8 cellular contexts compared by ENCODE assay signal in the genomic region with DNA sequence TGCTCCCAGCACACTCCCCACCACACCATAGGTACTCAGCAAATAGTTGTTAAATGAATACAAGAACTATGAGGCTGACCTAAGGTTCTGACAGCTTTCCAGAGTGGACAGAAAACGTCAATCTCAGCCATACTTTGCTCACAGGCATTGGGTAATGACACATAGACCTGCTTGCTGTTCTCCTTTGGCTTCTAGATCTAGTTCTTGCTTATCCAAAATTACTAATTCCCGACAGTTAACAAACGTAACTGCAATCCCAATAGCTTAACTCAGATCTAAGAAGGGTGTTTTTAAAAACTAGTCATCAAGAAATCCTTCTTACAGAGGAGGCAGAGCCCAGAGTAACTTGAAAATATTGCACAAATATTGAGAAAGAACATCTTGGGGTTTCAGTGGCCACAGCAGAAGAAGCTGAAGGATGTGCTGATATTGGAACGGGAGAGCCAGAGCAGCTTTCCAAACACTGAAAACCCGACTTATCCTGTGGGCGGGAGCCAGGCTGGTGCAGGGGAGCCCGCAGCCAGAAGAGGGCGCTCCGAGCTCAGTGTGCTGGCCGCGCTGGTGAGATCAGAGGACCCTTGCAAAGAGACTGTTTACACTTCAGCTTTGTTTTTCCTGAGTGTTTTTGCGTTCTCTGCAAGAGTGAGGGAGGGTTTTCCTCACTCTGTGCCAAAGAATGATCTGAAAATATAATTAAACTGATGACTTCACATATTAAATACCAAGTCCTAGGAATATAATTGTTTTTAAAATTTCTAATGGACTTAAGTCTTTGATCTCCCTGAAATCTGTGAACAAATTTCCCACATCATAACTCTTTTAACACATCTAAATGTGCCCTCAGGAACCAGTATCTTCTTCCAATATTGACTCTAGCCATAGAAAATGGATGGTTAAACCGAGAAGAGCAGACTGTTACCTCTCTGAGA. TPM values are rescaled to one million over a fixed set of nuclear protein-coding genes. Genes with fewer than 3 reads are reported as not detected.
DNase-seq lines count a peak whose midpoint lies in the region; ATAC-seq and TF ChIP-seq lines count a peak whose summit lies in the region.

No MANE protein-coding gene starts in this region.

- no peak overlapping the region for H3K4me3 ChIP-seq in left ventricle myocardium inferior

- intact Hi-C loops in left ventricle myocardium inferior (cut with micrococcal nuclease), result loop anchor here (5.0 to 10.0 kb wide), 3 partner anchors 42 to 503 kb away; no protein-coding TSS in a partner anchor

- H3K27ac ChIP-seq in left ventricle myocardium inferior (replicated peaks), result peak overlapping the region; percentile 74

- ATAC-seq in GM21825 (IDR thresholded peaks at IDR 0.05; ENCODE audit: unreplicated experiment), result peak; percentile 85

- no peaks in the 10 kb centered on the region for H3K36me3 ChIP-seq in left ventricle myocardium inferior

- DNase-seq in COLO829 (ENCODE audit: low spot score), result peak; percentile 66
- peak; percentile 42 for DNase-seq in NCI-H1092 (lab: John Stamatoyannopoulos, UW)
- peak; percentile 16 to 54 (median 48) for DNase-seq in T-helper 1 cell
- DNase-seq in amniotic epithelial cell (ENCODE audit: low read depth), result peak; percentile 81
- DNase-seq in left ventricle myocardium inferior, result peak; percentile 88
- DNase-seq in retina, result peak; percentile 90
- no peak for DNase-seq in cortex of kidney (lab: John Stamatoyannopoulos, UW)

- peak; percentile 100 for TF ChIP-seq CTCF in left ventricle myocardium inferior (IDR thresholded peaks at IDR 0.05; ENCODE audit: borderline replicate concordance)

- H3K9me3 ChIP-seq in left ventricle myocardium inferior (replicated peaks), result no peaks in the 10 kb centered on the region

- H3K4me1 ChIP-seq in left ventricle myocardium inferior, result peaks cover 48% of the 10 kb centered on the region

- no peaks in the 10 kb centered on the region for H3K27me3 ChIP-seq in left ventricle myocardium inferior (ENCODE audit: low read depth)

RNA-seq across cellular contexts. Expression of a gene that starts 30.3 kb away (rescaled TPM):
- total RNA-seq in left ventricle myocardium inferior, result 59.9 TPM
